Comparison of ENCODE assay signal across 13 cellular contexts in genomic region chr1:201759194-201759814, GRCh38.
DNase-seq lines count a peak whose midpoint lies in the region; ATAC-seq and TF ChIP-seq lines count a peak whose summit lies in the region.
"Had no signal": no experiment of that assay in that cellular context is flagged by ENCODE, and none has a peak within 500 bp of the region (broad histone marks: within the 10 kb centered on the region; RNA-seq: fewer than 3 reads in every experiment).

No MANE protein-coding gene starts in this region.

- no peak for TF ChIP-seq CTCF in KMS-11 (conservative IDR thresholded peaks at IDR 0.05; ENCODE audit: low read depth, low read length)

- peak overlapping the region; percentile 45 for H2BK120ac ChIP-seq in mesenchymal stem cell (ENCODE audit: low read depth, low read length)

- H3K4me1 ChIP-seq in KMS-11 (ENCODE audit: low read depth, poor library complexity, severe bottlenecking) (peaks cover 100% of the 10 kb centered on the region), mesenchymal stem cell (ENCODE audit: control insufficient read depth, insufficient read depth, low read depth, low read length) (peaks cover 11% of the 10 kb centered on the region)

- no peaks in the 10 kb centered on the region for H3K79me2 ChIP-seq in KMS-11 (ENCODE audit: insufficient read depth, low read depth)

- no peak overlapping the region for H3K4me3 ChIP-seq in KMS-11 (IDR thresholded peaks at IDR 0.05; ENCODE audit: insufficient read depth, low read depth, low read length)
- H3K4me3 ChIP-seq in mesenchymal stem cell (ENCODE audit: insufficient read depth in 1 of 2, low read depth in 1 of 2, low read length in 2 of 2): no peak overlapping the region

- DNase-seq in ACHN (peak; percentile 60), caudate nucleus (lab: John Stamatoyannopoulos, UW) (no peak), mesenchymal stem cell (peak; percentile 71), HuH-7 (ENCODE audit: low spot score) (no peak)
- DNase-seq in activated T-cell treated with anti-CD3 and anti-CD28 coated beads, Interleukin-2, amount 50 U/mL, for 1 hour: no peak
- DNase-seq in stimulated activated CD4-positive, alpha-beta T cell treated with anti-CD3 and anti-CD28 coated beads, Interleukin-2, amount 100 ng/mL, for 24 hours: no peak
- DNase-seq: mammary epithelial cell, NCI-H774, SHP77 treated with DMSO at 0.1 percent for 48 hours had no signal

- no peaks in the 10 kb centered on the region for H4K20me1 ChIP-seq in KMS-11 (ENCODE audit: insufficient read depth)

- peak overlapping the region in 1 of 2 experiments; percentile 37 for H3K18ac ChIP-seq in mesenchymal stem cell (ENCODE audit: low read depth in 1 of 2, low read length in 2 of 2)

- H3K9ac ChIP-seq in KMS-11 (no peak overlapping the region), mesenchymal stem cell (ENCODE audit: low read length) (peak overlapping the region; percentile 41)

- H3K27me3 ChIP-seq in KMS-11 (ENCODE audit: insufficient read depth, low read depth): no peaks in the 10 kb centered on the region
- no peaks in the 10 kb centered on the region for H3K27me3 ChIP-seq in mesenchymal stem cell (ENCODE audit: control insufficient read depth in 1 of 2, insufficient read depth in 1 of 2, low read length in 2 of 2)

- H3K4me2 ChIP-seq in KMS-11 (peak overlapping the region; percentile 79), mesenchymal stem cell (ENCODE audit: low read length, poor library complexity, severe bottlenecking) (peak overlapping the region; percentile 9)

- H3K79me1 ChIP-seq in mesenchymal stem cell (replicated peaks; ENCODE audit: low read length, poor library complexity, severe bottlenecking): peaks cover 18% of the 10 kb centered on the region

- H3K36me3 ChIP-seq in KMS-11 (ENCODE audit: insufficient read depth) (no peaks in the 10 kb centered on the region), mesenchymal stem cell (ENCODE audit: control insufficient read depth in 1 of 2, insufficient read depth in 2 of 2, low read depth in 1 of 2, low read length in 2 of 2) (peaks cover 0 to 7% of the 10 kb centered on the region in 2 experiments)

- H2AFZ ChIP-seq in KMS-11 (ENCODE audit: low read depth): no peak overlapping the region
- no peak overlapping the region for H2AFZ ChIP-seq in mesenchymal stem cell (ENCODE audit: low read depth, low read length)

- H3K14ac ChIP-seq in mesenchymal stem cell (ENCODE audit: low read length in 2 of 2): no peak overlapping the region

- H3K23ac ChIP-seq in mesenchymal stem cell (ENCODE audit: low read length in 2 of 2): no peak overlapping the region

- no peak overlapping the region for H4K91ac ChIP-seq in mesenchymal stem cell (ENCODE audit: low read length)

- H4K8ac ChIP-seq in mesenchymal stem cell (ENCODE audit: low read length): no peak overlapping the region

- H2AK5ac ChIP-seq in mesenchymal stem cell (ENCODE audit: low read length, severe bottlenecking): no peak overlapping the region

- ATAC-seq in HG02798 (IDR thresholded peaks at IDR 0.05; ENCODE audit: poor library complexity, unreplicated experiment): no peak
- ATAC-seq: activated naive CD4-positive, alpha-beta T cell treated with anti-CD3 and anti-CD28 coated beads, Interleukin-2, amount 50 U/mL, for 72 hours had no signal

- in situ Hi-C loops in ACHN (cut with HindIII; ENCODE audit: low pct_ligation_motif_present, low pct_unique_long_range_greater_than_20kb, low sequenced_read_pairs): no loop called here

- no peaks in the 10 kb centered on the region for H3K9me3 ChIP-seq in mesenchymal stem cell (ENCODE audit: control insufficient read depth, low read length)

- H3K27ac ChIP-seq in KMS-11 (peak overlapping the region; percentile 71; the same call in 1 of the 2 replicates), caudate nucleus (ENCODE audit: low read depth, low read length) (peak overlapping the region; percentile 18), mesenchymal stem cell (ENCODE audit: low read length, poor library complexity, severe bottlenecking) (peak overlapping the region; percentile 71)
- H3K27ac ChIP-seq: VCaP had no signal

- H2BK12ac ChIP-seq in mesenchymal stem cell (ENCODE audit: low read length in 2 of 2): no peak overlapping the region

- no peak overlapping the region for H2BK5ac ChIP-seq in mesenchymal stem cell (ENCODE audit: low read depth, low read length, poor library complexity, severe bottlenecking)

- H3K4ac ChIP-seq in mesenchymal stem cell (ENCODE audit: low read depth in 1 of 2, low read length in 2 of 2): no peak overlapping the region

- no peak overlapping the region for H2BK15ac ChIP-seq in mesenchymal stem cell (ENCODE audit: low read depth, poor library complexity, severe bottlenecking)

- 82% methylated on average over 3 of the region's 3 CpGs for WGBS in mesenchymal stem cell

Comparison
In these comparisons a context has a peak if more than half of its experiments do, and no peak if none do; other contexts are left out.
1. DNase-seq: peak in ACHN (single experiment) and mesenchymal stem cell (single experiment); none in caudate nucleus (0 of 61), activated T-cell treated with anti-CD3 and anti-CD28 coated beads, Interleukin-2, amount 50 U/mL, for 1 hour (single experiment), HuH-7 (single experiment) and stimulated activated CD4-positive, alpha-beta T cell treated with anti-CD3 and anti-CD28 coated beads, Interleukin-2, amount 100 ng/mL, for 24 hours (0 of 2).
2. H3K27ac ChIP-seq: peak in every context shown above with its lines; median percentile 71 in KMS-11; 71 in mesenchymal stem cell; 18 in caudate nucleus.